8 cellular contexts compared by ENCODE assay signal in the genomic region with DNA sequence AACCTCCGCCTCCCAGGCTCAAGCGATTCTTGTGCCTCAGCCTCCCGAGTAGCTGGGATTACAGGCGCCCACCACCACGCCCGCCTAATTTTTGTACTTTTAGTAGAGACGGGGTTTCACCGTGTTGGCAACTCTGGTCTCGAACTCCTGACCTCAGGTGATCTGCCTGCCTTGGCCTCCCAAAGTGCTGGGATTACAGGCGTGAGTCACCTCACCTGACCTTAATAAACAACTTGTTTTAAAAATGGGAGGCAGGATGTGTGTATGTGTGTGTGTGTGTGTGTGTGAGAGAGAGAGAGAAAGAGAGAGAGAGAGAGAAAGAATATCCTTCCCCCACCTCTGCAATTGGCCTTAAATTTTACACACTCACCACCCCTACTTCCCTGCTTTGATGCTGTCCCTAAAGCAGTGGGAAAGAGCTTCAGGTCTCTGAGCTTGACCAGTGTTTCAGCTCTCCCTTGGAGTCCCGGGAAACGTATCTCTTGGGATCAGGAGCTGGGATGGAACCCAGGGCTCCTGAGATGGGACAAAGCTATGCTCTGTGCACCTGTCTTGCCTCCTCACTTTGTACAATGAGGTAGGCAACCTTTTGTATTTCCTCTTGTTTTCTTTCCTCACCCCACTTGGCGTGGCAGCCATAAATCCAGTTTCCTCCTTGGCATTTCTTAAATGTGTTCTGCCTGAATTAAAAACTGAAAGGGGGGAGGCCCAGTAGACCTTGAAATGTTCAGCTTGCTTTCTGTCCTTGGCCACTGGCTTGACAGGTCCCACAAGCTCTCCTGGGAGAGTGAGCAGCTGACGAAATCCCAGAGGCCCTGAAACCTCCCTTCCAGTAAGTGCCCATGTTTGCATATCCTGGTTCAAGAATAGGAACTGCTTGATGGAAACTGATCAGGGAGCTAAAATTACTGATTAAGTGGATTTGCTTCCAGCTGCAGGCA.
DNase-seq lines count a peak whose midpoint lies in the region; ATAC-seq lines count a peak whose summit lies in the region.

No MANE protein-coding gene starts in this region.

- no peak for ATAC-seq in stimulated activated naive CD8-positive, alpha-beta T cell treated with anti-CD3 and anti-CD28 coated beads, Interleukin-15, amount 100 ng/mL, for 72 hours
- ATAC-seq in GM19467 (IDR thresholded peaks at IDR 0.05; ENCODE audit: unreplicated experiment) (no peak), HG02870 (IDR thresholded peaks at IDR 0.05; ENCODE audit: unreplicated experiment) (no peak), HG02970 (IDR thresholded peaks at IDR 0.05; ENCODE audit: low FRiP score, unreplicated experiment) (no peak)

- DNase-seq in NCI-H82 (lab: John Stamatoyannopoulos, UW), result peak; percentile 64
- no peak for DNase-seq in NCI-H82 treated with DMSO at 0.1 percent for 48 hours (lab: John Stamatoyannopoulos, UW; ENCODE audit: unreplicated experiment)
- peak; percentile 27 for DNase-seq in RPMI8226
- peak; percentile 43 for DNase-seq in iPS-NIHi11 (ENCODE audit: low spot score)
- DNase-seq in stimulated activated naive CD8-positive, alpha-beta T cell treated with anti-CD3 and anti-CD28 coated beads, Interleukin-15, amount 100 ng/mL, for 72 hours, result no peak

- peak overlapping the region in 1 of 2 donors; percentile 32 for H3K4me3 Mint-ChIP-seq in stimulated activated naive CD8-positive, alpha-beta T cell treated with anti-CD3 and anti-CD28 coated beads, Interleukin-15, amount 100 ng/mL, for 72 hours

- H3K9me3 Mint-ChIP-seq in stimulated activated naive CD8-positive, alpha-beta T cell treated with anti-CD3 and anti-CD28 coated beads, Interleukin-15, amount 100 ng/mL, for 72 hours, result no peaks in the 10 kb centered on the region

- H3K4me1 Mint-ChIP-seq in stimulated activated naive CD8-positive, alpha-beta T cell treated with anti-CD3 and anti-CD28 coated beads, Interleukin-15, amount 100 ng/mL, for 72 hours, result peaks cover 85% of the 10 kb centered on the region

- H3K27ac Mint-ChIP-seq in stimulated activated naive CD8-positive, alpha-beta T cell treated with anti-CD3 and anti-CD28 coated beads, Interleukin-15, amount 100 ng/mL, for 72 hours, result peak overlapping the region; percentile 76 to 78

- H3K27me3 Mint-ChIP-seq in stimulated activated naive CD8-positive, alpha-beta T cell treated with anti-CD3 and anti-CD28 coated beads, Interleukin-15, amount 100 ng/mL, for 72 hours, result no peaks in the 10 kb centered on the region

Comparison
In these comparisons a context has a peak if more than half of its experiments do, and no peak if none do; other contexts are left out.
1. DNase-seq: peak in NCI-H82 (single experiment), RPMI8226 (single experiment) and iPS-NIHi11 (single experiment); none in NCI-H82 treated with DMSO at 0.1 percent for 48 hours (single experiment) and stimulated activated naive CD8-positive, alpha-beta T cell treated with anti-CD3 and anti-CD28 coated beads, Interleukin-15, amount 100 ng/mL, for 72 hours (0 of 2).